31 cellular contexts compared by ENCODE assay signal in the genomic region with DNA sequence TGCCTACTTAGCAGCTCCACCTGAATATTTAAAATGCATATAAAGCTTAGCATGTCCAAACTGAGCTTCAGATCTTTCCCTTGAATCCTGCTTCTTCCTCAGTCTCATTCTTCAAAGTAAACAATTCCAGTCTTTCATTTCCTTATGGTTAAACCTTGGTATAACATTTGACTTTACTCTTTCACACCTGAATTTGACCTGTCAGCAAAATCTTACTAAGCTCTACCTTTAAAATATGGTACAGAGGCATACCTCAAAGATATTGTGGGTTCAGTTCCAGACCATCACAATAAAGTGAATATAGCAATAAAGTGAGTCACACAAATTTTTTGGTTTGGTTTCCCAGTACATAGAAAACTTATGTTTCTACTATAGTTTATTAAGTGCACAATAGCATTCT.
"Had no signal": no experiment of that assay in that cellular context is flagged by ENCODE, and none has a peak within 500 bp of the region (broad histone marks: within the 10 kb centered on the region; RNA-seq: fewer than 3 reads in every experiment).

No MANE protein-coding gene starts in this region.

- H3K4me3 ChIP-seq: left lung, lower lobe of right lung, prostate gland, sigmoid colon, spleen, suprapubic skin, thoracic aorta, tibial artery, upper lobe of right lung had no signal

- H3K36me3 Mint-ChIP-seq: naive thymus-derived CD8-positive, alpha-beta T cell; stimulated activated effector memory CD8-positive, alpha-beta T cell treated with anti-CD3 and anti-CD28 coated beads, Interleukin-12 subunit alpha, Interleukin-12 subunit beta, amount 100 ng/mL, for 72 hours had no signal

- H3K36me3 ChIP-seq: left lung, lower lobe of right lung, neutrophil, prostate gland, sigmoid colon, spleen, suprapubic skin, thoracic aorta, tibial artery, upper lobe of right lung had no signal

- H3K27me3 ChIP-seq: left lung, neutrophil, sigmoid colon, spleen, suprapubic skin, tibial artery, upper lobe of right lung had no signal

- H3K9me3 ChIP-seq: left lung, lower lobe of right lung, neutrophil, prostate gland, sigmoid colon, spleen, suprapubic skin, thoracic aorta, tibial artery, upper lobe of right lung had no signal

- H3K4me1 ChIP-seq: lower lobe of right lung, prostate gland, sigmoid colon, suprapubic skin, tibial artery, upper lobe of right lung had no signal

- H3K4me3 Mint-ChIP-seq: immature natural killer cell; naive thymus-derived CD8-positive, alpha-beta T cell; nephron; neural crest cell; stimulated activated effector memory CD8-positive, alpha-beta T cell treated with anti-CD3 and anti-CD28 coated beads, Interleukin-12 subunit alpha, Interleukin-12 subunit beta, amount 100 ng/mL, for 72 hours; stimulated activated naive CD8-positive, alpha-beta T cell treated with anti-CD3 and anti-CD28 coated beads, Interleukin-15, Interleukin-2, amounts not matched to agents 100 ng/mL and 50 ng/mL, for 24 hours had no signal

- DNase-seq: hypothalamus; immature natural killer cell; kidney; left colon; left lung; lower lobe of right lung; mammary epithelial cell; mesenchymal stem cell; naive thymus-derived CD8-positive, alpha-beta T cell; occipital lobe; posterior cingulate gyrus; retina; right cardiac atrium; sigmoid colon; small intestine; spleen; stimulated activated CD4-positive, alpha-beta T cell treated with anti-CD3 and anti-CD28 coated beads, Interleukin-4, amount 100 ng/mL, for 24 hours; stimulated activated naive CD4-positive, alpha-beta T cell; tibial artery; trophoblast cell; upper lobe of right lung had no signal

- ATAC-seq: left colon; left lung; lower lobe of right lung; naive thymus-derived CD8-positive, alpha-beta T cell; right cardiac atrium; stimulated activated effector memory CD8-positive, alpha-beta T cell treated with anti-CD3 and anti-CD28 coated beads, Interleukin-12 subunit alpha, Interleukin-12 subunit beta, amount 100 ng/mL, for 72 hours; upper lobe of right lung had no signal

- H3K27ac ChIP-seq: left lung, lower lobe of right lung, neutrophil, prostate gland, sigmoid colon, spleen, suprapubic skin, thoracic aorta, tibial artery, upper lobe of right lung had no signal

- FAIRE-seq: islet of Langerhans, kidney, small intestine, urothelium cell line had no signal

- H3K27ac Mint-ChIP-seq: immature natural killer cell; naive thymus-derived CD8-positive, alpha-beta T cell; nephron; stimulated activated effector memory CD8-positive, alpha-beta T cell treated with anti-CD3 and anti-CD28 coated beads, Interleukin-12 subunit alpha, Interleukin-12 subunit beta, amount 100 ng/mL, for 72 hours; stimulated activated naive CD8-positive, alpha-beta T cell treated with anti-CD3 and anti-CD28 coated beads, Interleukin-15, Interleukin-2, amounts not matched to agents 100 ng/mL and 50 ng/mL, for 24 hours had no signal

- H3K4me1 Mint-ChIP-seq: immature natural killer cell; naive thymus-derived CD8-positive, alpha-beta T cell; neural crest cell; stimulated activated effector memory CD8-positive, alpha-beta T cell treated with anti-CD3 and anti-CD28 coated beads, Interleukin-12 subunit alpha, Interleukin-12 subunit beta, amount 100 ng/mL, for 72 hours had no signal

- H3K9me3 Mint-ChIP-seq: immature natural killer cell; naive thymus-derived CD8-positive, alpha-beta T cell; nephron; neural crest cell; stimulated activated effector memory CD8-positive, alpha-beta T cell treated with anti-CD3 and anti-CD28 coated beads, Interleukin-12 subunit alpha, Interleukin-12 subunit beta, amount 100 ng/mL, for 72 hours; stimulated activated naive CD8-positive, alpha-beta T cell treated with anti-CD3 and anti-CD28 coated beads, Interleukin-15, Interleukin-2, amounts not matched to agents 100 ng/mL and 50 ng/mL, for 24 hours had no signal
